In the genomic region with DNA sequence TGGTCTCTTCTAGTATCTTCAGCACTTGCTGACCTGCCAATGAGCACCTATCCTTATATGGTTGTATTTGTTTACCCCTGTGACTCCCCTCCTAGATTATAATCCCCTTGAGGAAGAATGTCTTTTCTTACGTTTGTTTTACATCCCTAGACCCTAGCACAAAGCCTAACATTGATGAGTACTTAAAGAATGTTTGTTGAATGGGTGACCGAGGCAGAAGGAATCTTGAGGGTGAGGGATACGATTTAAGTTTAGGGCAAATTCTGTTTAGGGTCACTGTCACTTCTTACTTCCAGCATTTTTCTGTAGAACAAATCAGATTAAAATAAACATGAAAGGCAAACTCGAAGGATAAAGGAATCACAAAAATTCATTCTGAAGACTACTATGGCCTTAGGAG, we compare ENCODE assay signal across 20 cellular contexts.
"Had no signal": no experiment of that assay in that cellular context is flagged by ENCODE, and none has a peak within 500 bp of the region (broad histone marks: within the 10 kb centered on the region; RNA-seq: fewer than 3 reads in every experiment).

No MANE protein-coding gene starts in this region.

- H3K4me3 Mint-ChIP-seq: natural killer cell; stimulated activated naive B cell treated with anti-CD40 and anti-IgM and Interleukin-4, amounts not matched to agents 10 μg/mL and 1 μg/mL and 100 μg/mL, for 72 hours had no signal

- H3K27ac ChIP-seq: coronary artery, esophagus muscularis mucosa, lower lobe of right lung, parathyroid adenoma, right lobe of liver, stomach, testis, tibial artery, upper lobe of left lung had no signal

- H3K36me3 ChIP-seq: esophagus muscularis mucosa, lower lobe of right lung, right lobe of liver, stomach, tibial artery, upper lobe of left lung had no signal

- ATAC-seq: left ventricle myocardium superior; lower lobe of right lung; natural killer cell; right lobe of liver; stimulated activated naive B cell treated with anti-CD40 and anti-IgM and Interleukin-4, amounts not matched to agents 10 μg/mL and 1 μg/mL and 100 μg/mL, for 72 hours had no signal

- H3K27me3 ChIP-seq: esophagus muscularis mucosa, right lobe of liver, stomach, testis, tibial artery, upper lobe of left lung had no signal

- H3K9me3 ChIP-seq: esophagus muscularis mucosa, lower lobe of right lung, right lobe of liver, stomach, testis, tibial artery, upper lobe of left lung had no signal

- H3K27ac Mint-ChIP-seq: natural killer cell; progenitor cell of endocrine pancreas; stimulated activated naive B cell treated with anti-CD40 and anti-IgM and Interleukin-4, amounts not matched to agents 10 μg/mL and 1 μg/mL and 100 μg/mL, for 72 hours had no signal

- H3K4me1 Mint-ChIP-seq: natural killer cell; stimulated activated naive B cell treated with anti-CD40 and anti-IgM and Interleukin-4, amounts not matched to agents 10 μg/mL and 1 μg/mL and 100 μg/mL, for 72 hours had no signal

- DNase-seq: dermis blood vessel endothelial cell; effector memory CD4-positive, alpha-beta T cell; hypothalamus; left ventricle myocardium superior; lower lobe of right lung; natural killer cell; occipital lobe; right lobe of liver; small intestine; stimulated activated CD4-positive, alpha-beta T cell treated with anti-CD3 and anti-CD28 coated beads, Interleukin-15, amount 100 ng/mL, for 24 hours; stimulated activated CD4-positive, alpha-beta T cell treated with anti-CD3 and anti-CD28 coated beads, Interleukin-2, amount 100 ng/mL, for 48 hours; stimulated activated naive B cell treated with anti-CD40 and anti-IgM and Interleukin-4, amounts not matched to agents 10 μg/mL and 1 μg/mL and 100 μg/mL, for 72 hours; stomach; testis; tibial artery; upper lobe of left lung had no signal

- H3K4me3 ChIP-seq: coronary artery, esophagus muscularis mucosa, lower lobe of right lung, right lobe of liver, stomach, testis, tibial artery, upper lobe of left lung had no signal

- H3K4me1 ChIP-seq: parathyroid adenoma, right lobe of liver had no signal

- H3K9ac ChIP-seq: parathyroid adenoma had no signal

- H3K36me3 Mint-ChIP-seq: natural killer cell; stimulated activated naive B cell treated with anti-CD40 and anti-IgM and Interleukin-4, amounts not matched to agents 10 μg/mL and 1 μg/mL and 100 μg/mL, for 72 hours had no signal
